ENCODE assay signal across 16 cellular contexts in genomic region chr2:100726866-100727265, GRCh38.
DNase-seq lines count a peak whose midpoint lies in the region; TF ChIP-seq lines count a peak whose summit lies in the region.
"Had no signal": no experiment of that assay in that cellular context is flagged by ENCODE, and none has a peak within 500 bp of the region (broad histone marks: within the 10 kb centered on the region; RNA-seq: fewer than 3 reads in every experiment).

No MANE protein-coding gene starts in this region.

- H3K36me3 ChIP-seq in esophagus muscularis mucosa = no peaks in the 10 kb centered on the region
- H3K36me3 ChIP-seq: BE2C, BLaER1 had no signal

- H2BK20ac ChIP-seq in H9 (ENCODE audit: low read depth, low read length, poor library complexity, severe bottlenecking) = no peak overlapping the region

- no peak overlapping the region for H3K4me3 ChIP-seq in esophagus muscularis mucosa
- H3K4me3 ChIP-seq: BLaER1 had no signal

- H4K5ac ChIP-seq in H9 (ENCODE audit: insufficient read length, low read depth, low read length) = no peak overlapping the region

- no peak overlapping the region for H3K23ac ChIP-seq in H9 (ENCODE audit: insufficient read length, low read depth, low read length)

- peaks cover 8 to 13% of the 10 kb centered on the region in 2 experiments for H3K9me3 Mint-ChIP-seq in H9

- H3K14ac ChIP-seq in H9 (ENCODE audit: insufficient read depth, low read length) = no peak overlapping the region

- peaks cover 0 to 10% (median 4%) of the 10 kb centered on the region in 3 experiments; a peak in 3 of 7 replicates for H3K36me3 Mint-ChIP-seq in H9 (ENCODE audit: insufficient read depth in 1 of 3, low read depth in 3 of 3)
- H3K36me3 Mint-ChIP-seq: CD8-positive, alpha-beta T cell had no signal

- no peak overlapping the region for H2AK5ac ChIP-seq in H9 (ENCODE audit: insufficient read length, low read length)

- H4K20me1 ChIP-seq in H9 (ENCODE audit: control insufficient read depth, insufficient read depth, insufficient read length) = no peaks in the 10 kb centered on the region
- H4K20me1 ChIP-seq: BLaER1 had no signal

- peak overlapping the region in 1 of 2 experiments; percentile 32; a peak in 1 of 5 replicates for H3K4me3 Mint-ChIP-seq in H9
- H3K4me3 Mint-ChIP-seq: CD4-positive, alpha-beta T cell; CD8-positive, alpha-beta T cell had no signal

- peak overlapping the region; percentile 39 to 51 (median 40); a peak in 4 of 7 replicates for H3K27ac Mint-ChIP-seq in H9
- H3K27ac Mint-ChIP-seq: CD4-positive, alpha-beta T cell; CD8-positive, alpha-beta T cell had no signal

- H3K56ac ChIP-seq in H9 (ENCODE audit: insufficient read length, low read depth, low read length) = no peak overlapping the region

- H2BK12ac ChIP-seq in H9 (ENCODE audit: insufficient read length, low read depth, low read length) = no peak overlapping the region

- no peak overlapping the region for H2AFZ ChIP-seq in H9 (ENCODE audit: low read length)

- WGBS in H9 (ENCODE audit: extremely low coverage, insufficient read length, low lambda C conversion rate) = no CpG with 5 or more reads among the region's 2 CpGs
- 66% methylated on average over 2 of the region's 2 CpGs for WGBS in esophagus muscularis mucosa

- no peaks in the 10 kb centered on the region for H3K79me2 ChIP-seq in H9 (ENCODE audit: insufficient read depth, low read length)

- no peak overlapping the region for H4K8ac ChIP-seq in H9 (replicated peaks; ENCODE audit: insufficient read length, low read depth, low read length)

- H4K91ac ChIP-seq in H9 (ENCODE audit: insufficient read length, low read depth, low read length) = no peak overlapping the region

- H3T11ph ChIP-seq in H9 (ENCODE audit: low read length) = no peak overlapping the region

- no peak overlapping the region for H3K9ac ChIP-seq in H9 (ENCODE audit: extremely low read depth, insufficient read length, low read length)
- H3K9ac ChIP-seq: BLaER1 had no signal

- no peak overlapping the region for H2BK15ac ChIP-seq in H9 (ENCODE audit: low read depth, low read length)

- H2BK5ac ChIP-seq in H9 (ENCODE audit: insufficient read length, low read length) = no peak overlapping the region

- TF ChIP-seq POLR2A in esophagus muscularis mucosa (IDR thresholded peaks at IDR 0.05; ENCODE audit: low read depth) = no peak

- H3K27me3 ChIP-seq in H9 (ENCODE audit: insufficient read depth, low read length) (no peaks in the 10 kb centered on the region), esophagus muscularis mucosa (no peaks in the 10 kb centered on the region)
- H3K27me3 ChIP-seq: BE2C, BLaER1 had no signal

- H3K4ac ChIP-seq in H9 (ENCODE audit: low read depth, low read length) = no peak overlapping the region

- no peak for TF ChIP-seq EP300 in esophagus muscularis mucosa (IDR thresholded peaks at IDR 0.05)

- no peak overlapping the region for H3K18ac ChIP-seq in H9 (ENCODE audit: insufficient read length, low read depth, low read length)

- H3K27ac ChIP-seq in H9 (ENCODE audit: insufficient read length, low read depth, low read length) = no peak overlapping the region
- no peak overlapping the region for H3K27ac ChIP-seq in esophagus muscularis mucosa (replicated peaks in 1 of 4)
- H3K27ac ChIP-seq: BLaER1, C4-2B had no signal

- H3K4me1 Mint-ChIP-seq in H9 = peaks cover 14 to 25% of the 10 kb centered on the region in 2 experiments

- H3K79me1 ChIP-seq in H9 (ENCODE audit: insufficient read depth, low read depth, low read length, poor library complexity, severe bottlenecking) = no peaks in the 10 kb centered on the region

- H3K4me2 ChIP-seq in H9 (ENCODE audit: insufficient read depth, insufficient read length, low read length) = no peak overlapping the region
- H3K4me2 ChIP-seq: BLaER1 had no signal

- peaks cover 6% of the 10 kb centered on the region; the same call in 1 of the 2 replicates for H3K4me1 ChIP-seq in H9 (ENCODE audit: insufficient read depth, low read length)
- H3K4me1 ChIP-seq in esophagus muscularis mucosa = no peaks in the 10 kb centered on the region
- H3K4me1 ChIP-seq: BE2C, BLaER1, Caco-2 had no signal

- no peaks in the 10 kb centered on the region for H3K23me2 ChIP-seq in H9 (ENCODE audit: insufficient read length, low read depth, low read length, poor library complexity, severe bottlenecking)

- intact Hi-C loops in esophagus muscularis mucosa (cut with DNase I) = no loop called here

- DNase-seq in H9 = no peak
- DNase-seq in esophagus muscularis mucosa (ENCODE audit: extremely low spot score) = peak; percentile 53
- no peak for DNase-seq in activated effector memory CD4-positive, alpha-beta T cell treated with Interleukin-2 at 50 U/mL for 16 hours
- DNase-seq in NCI-H524 treated with DMSO at 0.1 percent for 48 hours (lab: John Stamatoyannopoulos, UW) = no peak
- DNase-seq in GM20000 (ENCODE audit: low spot score) = no peak
- DNase-seq: 8988T; ACHN; BE2C; Caco-2; Calu3; CD4-positive, alpha-beta T cell; CD8-positive, alpha-beta T cell; DMS79 treated with DMSO at 0.1 percent for 48 hours; GF-D8 had no signal

- H3K27me3 Mint-ChIP-seq in H9 (ENCODE audit: low read depth) = peaks cover 1% of the 10 kb centered on the region; the same call in 1 of the 2 replicates

- no peak for TF ChIP-seq CTCF in H9 (conservative IDR thresholded peaks at IDR 0.05)
- TF ChIP-seq CTCF in esophagus muscularis mucosa (IDR thresholded peaks at IDR 0.05) = no peak
- no peak for TF ChIP-seq CTCF in GM20000 (IDR thresholded peaks at IDR 0.05; ENCODE audit: extremely low read depth, missing control alignments)

- H2BK120ac ChIP-seq in H9 (ENCODE audit: low read depth, low read length, poor library complexity, severe bottlenecking) = no peak overlapping the region

- H3K9me3 ChIP-seq in H9 (ENCODE audit: control insufficient read depth, low read depth, low read length) (no peaks in the 10 kb centered on the region), esophagus muscularis mucosa (no peaks in the 10 kb centered on the region)
- H3K9me3 ChIP-seq: BE2C had no signal
